Comparison of ENCODE assay signal across 10 cellular contexts in the genomic region with DNA sequence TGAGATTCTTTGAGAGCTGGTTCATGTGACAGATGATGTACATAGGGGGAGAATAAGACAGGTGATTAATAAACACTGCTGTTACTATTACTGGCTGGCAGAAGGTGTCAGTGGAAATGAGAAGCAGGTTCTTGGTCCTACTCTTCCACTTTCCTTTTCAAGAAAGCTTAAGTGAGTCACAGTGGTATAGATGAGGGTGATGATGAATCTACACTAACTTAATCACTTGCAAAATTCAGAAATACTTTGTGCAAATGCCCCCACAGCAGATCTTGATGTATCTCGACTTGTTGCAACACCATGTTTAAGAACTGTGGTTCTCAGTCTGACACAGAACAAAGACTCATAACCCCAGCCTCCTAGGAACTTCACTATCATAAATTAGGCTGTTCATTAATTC. TPM values are rescaled to one million over a fixed set of nuclear protein-coding genes. Genes with fewer than 3 reads are reported as not detected.
DNase-seq lines count a peak whose midpoint lies in the region; ATAC-seq, FAIRE-seq and TF ChIP-seq lines count a peak whose summit lies in the region.
"Had no signal": no experiment of that assay in that cellular context is flagged by ENCODE, and none has a peak within 500 bp of the region (broad histone marks: within the 10 kb centered on the region; RNA-seq: fewer than 3 reads in every experiment).

No MANE protein-coding gene starts in this region.

- DNase-seq in GM12892 (ENCODE audit: insufficient read length) (no peak), A172 (ENCODE audit: low spot score) (no peak), esophagus muscularis mucosa (ENCODE audit: extremely low spot score) (no peak), AG08396 (ENCODE audit: low spot score) (no peak), GM19240 (ENCODE audit: insufficient read length, low spot score) (no peak)
- no peak for DNase-seq in effector memory CD4-positive, alpha-beta T cell

- H3K4me1 ChIP-seq in effector memory CD4-positive, alpha-beta T cell (ENCODE audit: control insufficient read depth, insufficient read depth, low read length, poor library complexity, severe bottlenecking) = peaks cover 43% of the 10 kb centered on the region
- H3K4me1 ChIP-seq in esophagus muscularis mucosa = peaks cover 22 to 44% (median 27%) of the 10 kb centered on the region in 4 donors
- H3K4me1 ChIP-seq: SJSA1 had no signal

- peak overlapping the region; percentile 65 for H3K27ac ChIP-seq in effector memory CD4-positive, alpha-beta T cell (ENCODE audit: insufficient read depth, low read length, poor library complexity, severe bottlenecking)
- no peak overlapping the region for H3K27ac ChIP-seq in esophagus muscularis mucosa (replicated peaks in 1 of 4)
- H3K27ac ChIP-seq: SJSA1 had no signal

- no peaks in the 10 kb centered on the region for H3K27me3 ChIP-seq in effector memory CD4-positive, alpha-beta T cell (replicated peaks; ENCODE audit: control insufficient read depth, insufficient read depth, low read length, poor library complexity, severe bottlenecking)
- no peaks in the 10 kb centered on the region for H3K27me3 ChIP-seq in esophagus muscularis mucosa
- H3K27me3 ChIP-seq: SJSA1 had no signal

- no peaks in the 10 kb centered on the region for H3K9me3 ChIP-seq in effector memory CD4-positive, alpha-beta T cell (ENCODE audit: control insufficient read depth, low read length)
- no peaks in the 10 kb centered on the region for H3K9me3 ChIP-seq in esophagus muscularis mucosa
- H3K9me3 ChIP-seq: SJSA1 had no signal

- TF ChIP-seq CTCF in esophagus muscularis mucosa (IDR thresholded peaks at IDR 0.05) = no peak

- peak; percentile 65 for ATAC-seq in GM21515 (IDR thresholded peaks at IDR 0.05; ENCODE audit: unreplicated experiment)
- peak; percentile 76 for ATAC-seq in HG03521 (IDR thresholded peaks at IDR 0.05; ENCODE audit: unreplicated experiment)

- TF ChIP-seq EP300 in esophagus muscularis mucosa (IDR thresholded peaks at IDR 0.05) = no peak

- TF ChIP-seq POLR2A in GM12892 (IDR thresholded peaks at IDR 0.05; ENCODE audit: low read depth, low read length) (no peak), esophagus muscularis mucosa (IDR thresholded peaks at IDR 0.05; ENCODE audit: low read depth) (no peak)

- no peak overlapping the region for H3K4me3 ChIP-seq in effector memory CD4-positive, alpha-beta T cell (ENCODE audit: insufficient read depth, low read depth, low read length, poor library complexity, severe bottlenecking)
- no peak overlapping the region for H3K4me3 ChIP-seq in esophagus muscularis mucosa
- H3K4me3 ChIP-seq: SJSA1 had no signal

- WGBS in esophagus muscularis mucosa = 92% methylated on average over 1 of the region's 1 CpG

- peak; percentile 75 for FAIRE-seq in GM12892 (lab: Jason Lieb, UNC)
- FAIRE-seq: endometrium had no signal

- no peaks in the 10 kb centered on the region for H3K36me3 ChIP-seq in effector memory CD4-positive, alpha-beta T cell (ENCODE audit: control insufficient read depth, insufficient read depth, low read length)
- H3K36me3 ChIP-seq in esophagus muscularis mucosa = no peaks in the 10 kb centered on the region
- H3K36me3 ChIP-seq: SJSA1 had no signal

- intact Hi-C loops in esophagus muscularis mucosa (cut with DNase I) = no loop called here

RNA-seq across cellular contexts. Expression of a gene that starts 35.9 kb away (rescaled TPM):
- 23.7 TPM for polyA plus RNA-seq in GM12892 (2012; ENCODE audit: missing spikeins)
- total RNA-seq in A172 (2014; rRNA removed; shearing (Covaris generic)) = 22.9 and 31.8 TPM in 2 replicates
- total RNA-seq in esophagus muscularis mucosa = 10 to 100 TPM; 47.4 to 56.4 (median 50.3) TPM
